Comparison of ENCODE assay signal across 8 cellular contexts in the genomic region with DNA sequence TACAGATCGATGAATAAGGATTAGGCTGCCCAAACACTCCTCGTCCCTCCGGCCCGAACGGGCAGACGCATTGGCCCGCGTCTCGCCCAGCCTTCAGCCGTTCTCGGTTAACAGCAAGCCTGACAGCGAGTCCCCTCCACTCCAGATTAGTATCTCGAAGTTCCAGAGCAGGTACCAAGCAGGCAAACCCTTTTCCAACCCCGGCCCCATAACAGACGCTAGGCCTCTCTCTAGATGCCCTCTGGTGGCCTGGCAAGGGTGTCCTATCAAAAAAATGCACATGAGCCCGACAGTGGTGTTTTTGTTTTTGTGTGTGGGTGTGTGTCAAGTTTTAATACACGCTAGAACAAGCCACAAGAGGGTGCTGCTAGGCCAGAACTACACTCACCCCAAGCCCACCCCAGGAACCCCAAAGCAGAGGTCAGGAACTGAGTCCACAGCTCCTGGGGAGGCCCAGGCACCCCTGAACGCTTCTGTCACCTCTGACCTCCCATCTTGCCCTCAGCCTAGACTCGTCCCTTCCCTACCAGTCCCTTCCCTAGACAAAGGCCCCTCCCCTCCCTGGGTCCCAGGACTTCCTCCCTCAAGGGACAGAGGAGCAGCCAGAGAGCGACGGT. TPM values are rescaled to one million over a fixed set of nuclear protein-coding genes. Genes with fewer than 3 reads are reported as not detected.
A peak's percentile ranks its signal among the peaks of the same experiment; 100 is the strongest.
DNase-seq lines count a peak whose midpoint lies in the region; ATAC-seq, FAIRE-seq and TF ChIP-seq lines count a peak whose summit lies in the region.

No MANE protein-coding gene starts in this region.

- intact Hi-C loops in HepG2 (cut with micrococcal nuclease; ENCODE audit: unreplicated experiment) = loop anchor here (1.0 kb wide), 3 partner anchors 10 to 178 kb away; no protein-coding TSS in a partner anchor

- no peak for TF ChIP-seq RAD21 in HepG2 (CRISPR knock-in tag; IDR thresholded peaks at IDR 0.05)

- ATAC-seq in GM18508 (IDR thresholded peaks at IDR 0.05; ENCODE audit: insufficient read depth, unreplicated experiment) = peak; percentile 28
- ATAC-seq in HG03060 (IDR thresholded peaks at IDR 0.05; ENCODE audit: low read depth, unreplicated experiment) = peak; percentile 50
- peak; percentile 48 for ATAC-seq in HepG2

- no peak for TF ChIP-seq EP300 in HepG2 (IDR thresholded peaks at IDR 0.05; ENCODE audit: low read depth in 2 of 2, low read length in 2 of 2)
- no peak for TF ChIP-seq EP300 in HepG2 (CRISPR knock-in tag; IDR thresholded peaks at IDR 0.05; ENCODE audit: borderline replicate concordance)

- peak overlapping the region; percentile 68 for H3K4me3 ChIP-seq in AG04450 (ENCODE audit: low read depth, low read length)
- H3K4me3 ChIP-seq in WI38 (ENCODE audit: low read depth, low read length) = peak overlapping the region; percentile 73
- peak overlapping the region; percentile 65 to 75 (median 71) for H3K4me3 ChIP-seq in HepG2 (replicated peaks in 1 of 3; ENCODE audit: insufficient read depth in 1 of 3, low read depth in 2 of 3, low read length in 3 of 3)

- POLR2A ChIA-PET in AG04450 (lab: Yijun Ruan, JAX) (interaction anchor here (1.9 kb wide), 1 partner anchor 37 kb away, joined by 8 read pairs; a partner anchor contains a TSS), HepG2 (lab: Yijun Ruan, JAX) (interaction anchor here (0.9 to 4.7 kb wide), 11 partner anchors 11 to 81 kb away, joined by 3 to 81 read pairs (median 6); a partner anchor contains a TSS)

- TF ChIP-seq POLR2A in HepG2 (IDR thresholded peaks at IDR 0.05; ENCODE audit: insufficient read depth in 1 of 2, low read depth in 2 of 2, low read length in 2 of 2) = no peak

- H4K20me1 ChIP-seq in HepG2 (ENCODE audit: insufficient read depth, low read length) = 0 out of 2 replicates have a peak, but pooled peaks cover 3% of the 10 kb centered on the region

- no peak overlapping the region for H2AFZ ChIP-seq in HepG2 (ENCODE audit: low read length)

- in situ Hi-C loops in HepG2 (cut with HindIII; ENCODE audit: extremely low pct_ligation_motif_present, low pct_unique_long_range_greater_than_20kb) = loop anchor here (5.0 kb wide), 2 partner anchors 70 to 175 kb away; a partner anchor contains a TSS

- no TSS peak for BruUV-seq in HepG2 (replicated peaks; lab: Mats Ljungman, UMichigan)

- no peaks in the 10 kb centered on the region; the same call in 1 of the 2 replicates for H3K9me3 ChIP-seq in AG04450 (ENCODE audit: control insufficient read depth, insufficient read depth, low read length)
- H3K9me3 ChIP-seq in HepG2 (ENCODE audit: low read length) = no peaks in the 10 kb centered on the region

- peaks cover 62% of the 10 kb centered on the region for H3K4me1 ChIP-seq in HepG2 (ENCODE audit: insufficient read depth, low read length)

- peak; percentile 68 for TF ChIP-seq CTCF in AG04450 (IDR thresholded peaks at IDR 0.05; ENCODE audit: low read depth, low read length)
- TF ChIP-seq CTCF in WI38 (IDR thresholded peaks at IDR 0.05; ENCODE audit: low read depth, low read length) = peak; percentile 50
- TF ChIP-seq CTCF in HepG2 (CRISPR knock-in tag; IDR thresholded peaks at IDR 0.05) = peak; percentile 70

- DNase-seq in AG04450 (ENCODE audit: low read depth, low spot score) (peak; percentile 45), NCI-H2196 (lab: John Stamatoyannopoulos, UW; ENCODE audit: unreplicated experiment) (peak; percentile 78), dedifferentiated amniotic fluid mesenchymal stem cell (ENCODE audit: extremely low spot score) (peak; percentile 87), HepG2 (ENCODE audit: low spot score) (peak; percentile 79)
- peak; percentile 39 to 54 (median 46) for DNase-seq in stimulated activated CD4-positive, alpha-beta T cell treated with anti-CD3 and anti-CD28 coated beads, TNF-alpha, amount 100 ng/mL, for 1 hour (ENCODE audit: low read depth in 3 of 3, low spot score in 1 of 3)

- CTCF ChIA-PET in AG04450 (lab: Charles Lee) = interaction anchor here (0.6 to 3.6 kb wide), 11 partner anchors 10 to 261 kb away, joined by 3 to 48 read pairs (median 6); a partner anchor contains a TSS
- CTCF ChIA-PET in HepG2 (lab: Yijun Ruan, JAX; ENCODE audit: low intra/inter-chr PET ratio, low total read pairs) = interaction anchor here (1.6 to 3.9 kb wide), 2 partner anchors 82 to 178 kb away, joined by 13 to 27 read pairs; a partner anchor contains a TSS

- 10% methylated on average over 8 of the region's 21 CpGs for WGBS in HepG2 (ENCODE audit: low lambda C conversion rate)

- no peaks in the 10 kb centered on the region for H3K27me3 ChIP-seq in AG04450 (ENCODE audit: control insufficient read depth, insufficient read depth, low read length)
- H3K27me3 ChIP-seq in HepG2 (ENCODE audit: control insufficient read depth in 1 of 2, insufficient read depth in 2 of 2, low read length in 2 of 2) = no peaks in the 10 kb centered on the region; a peak in 1 of 5 replicates

- FAIRE-seq in HepG2 (lab: Jason Lieb, UNC) = peak; percentile 75

- H3K4me2 ChIP-seq in HepG2 (ENCODE audit: low read depth, low read length) = peak overlapping the region; percentile 89

- H3K27ac ChIP-seq in AG04450 (ENCODE audit: low read depth, low read length) = peak overlapping the region; percentile 89
- H3K27ac ChIP-seq in HepG2 (ENCODE audit: extremely low read length, insufficient read depth, low read length) = peak overlapping the region; percentile 84

- H3K36me3 ChIP-seq in HepG2 (replicated peaks in 1 of 2; ENCODE audit: control insufficient read depth in 1 of 2, insufficient read depth in 2 of 2, low read length in 2 of 2) = peaks cover 20 to 52% of the 10 kb centered on the region in 2 experiments

- H3K79me2 ChIP-seq in HepG2 (ENCODE audit: insufficient read depth, low read length) = peaks cover 43% of the 10 kb centered on the region

- H3K9ac ChIP-seq in HepG2 (ENCODE audit: insufficient read depth, low read depth, low read length) = peak overlapping the region; percentile 93

RNA-seq across cellular contexts. Expression of a gene that starts 0.7 kb away (rescaled TPM):
- polyA plus RNA-seq in AG04450 (2011; rRNA removed) (38.6 and 44.4 TPM in 2 replicates), HepG2 (2011; rRNA removed) (32.3 and 40.5 TPM in 2 replicates)
- polyA minus RNA-seq in AG04450 (2011; rRNA and poly(A)+ RNA removed) = 46.5 and 67.4 TPM in 2 replicates
- 67.9 and 75.3 TPM in 2 replicates for total RNA-seq in HepG2 (2016; rRNA removed; fragmentation: Illumina TruSeq; extraction: Trizol)
- 26.0 and 28.5 TPM in 2 replicates for total RNA-seq in HepG2 (2016; cell fraction: cytosol; rRNA removed; fragmentation: Illumina TruSeq; extraction: Trizol; ENCODE audit: low read depth)
- 60.7 and 78.7 TPM in 2 replicates for total RNA-seq in HepG2 (2016; cell fraction: insoluble cytoplasmic fraction; rRNA removed; fragmentation: Illumina TruSeq; extraction: Trizol)
- total RNA-seq in HepG2 (2016; cell fraction: membrane; rRNA removed; fragmentation: Illumina TruSeq; extraction: Trizol) = 25.6 and 29.2 TPM in 2 replicates
- 63.0 and 73.9 TPM in 2 replicates for total RNA-seq in HepG2 (2016; cell fraction: nucleus; rRNA removed; fragmentation: Illumina TruSeq; extraction: Trizol)
- polyA plus RNA-seq in HepG2 (2011; cell fraction: cytosol; rRNA removed) = 49.9 and 52.5 TPM in 2 replicates
- 135 and 137 TPM in 2 replicates for polyA plus RNA-seq in HepG2 (2011; cell fraction: nucleus; rRNA removed)
- polyA plus RNA-seq in HepG2 (2012) = 36.2 and 56.4 TPM in 2 replicates
- 5.1 and 6.2 TPM in 2 replicates for polyA plus RNA-seq in HepG2 (2016; cell fraction: cytosol; fragmentation: Illumina TruSeq; extraction: Trizol; ENCODE audit: low read depth)
- polyA plus RNA-seq in HepG2 (2016; cell fraction: insoluble cytoplasmic fraction; fragmentation: Illumina TruSeq; extraction: Trizol; ENCODE audit: low read depth) = 34.1 and 42.3 TPM in 2 replicates
- 10.4 and 11.9 TPM in 2 replicates for polyA plus RNA-seq in HepG2 (2016; cell fraction: membrane; fragmentation: Illumina TruSeq; extraction: Trizol; ENCODE audit: low read depth)
- polyA plus RNA-seq in HepG2 (2016; cell fraction: nucleus; fragmentation: Illumina TruSeq; extraction: Trizol; ENCODE audit: insufficient read depth, low read depth) = 93.3 and 105 TPM in 2 replicates
- polyA minus RNA-seq in HepG2 (2011; rRNA and poly(A)+ RNA removed; ENCODE audit: low replicate concordance) = 128 and 215 TPM in 2 replicates
- polyA minus RNA-seq in HepG2 (2011; cell fraction: cytosol; rRNA and poly(A)+ RNA removed) = 18.9 and 27.2 TPM in 2 replicates
- polyA minus RNA-seq in HepG2 (2011; cell fraction: nucleus; rRNA and poly(A)+ RNA removed) = 108 and 119 TPM in 2 replicates

RNA-seq across cellular contexts. Expression of a gene that starts 8.9 kb away (rescaled TPM):
- polyA plus RNA-seq in AG04450 (2011; rRNA removed) (15.3 and 19.7 TPM in 2 replicates), HepG2 (2011; rRNA removed) (47.9 and 56.8 TPM in 2 replicates)
- polyA minus RNA-seq in AG04450 (2011; rRNA and poly(A)+ RNA removed) = 11.9 and 13.0 TPM in 2 replicates
- 86.4 and 93.3 TPM in 2 replicates for total RNA-seq in HepG2 (2016; rRNA removed; fragmentation: Illumina TruSeq; extraction: Trizol)
- total RNA-seq in HepG2 (2016; cell fraction: cytosol; rRNA removed; fragmentation: Illumina TruSeq; extraction: Trizol; ENCODE audit: low read depth) = 23.5 and 25.6 TPM in 2 replicates
- total RNA-seq in HepG2 (2016; cell fraction: insoluble cytoplasmic fraction; rRNA removed; fragmentation: Illumina TruSeq; extraction: Trizol) = 85.9 and 101 TPM in 2 replicates
- total RNA-seq in HepG2 (2016; cell fraction: membrane; rRNA removed; fragmentation: Illumina TruSeq; extraction: Trizol) = 44.9 and 52.0 TPM in 2 replicates
- total RNA-seq in HepG2 (2016; cell fraction: nucleus; rRNA removed; fragmentation: Illumina TruSeq; extraction: Trizol) = 48.3 and 58.6 TPM in 2 replicates
- polyA plus RNA-seq in HepG2 (2011; cell fraction: cytosol; rRNA removed) = 46.8 and 58.3 TPM in 2 replicates
- 69.7 and 70.5 TPM in 2 replicates for polyA plus RNA-seq in HepG2 (2011; cell fraction: nucleus; rRNA removed)
- 37.6 and 45.0 TPM in 2 replicates for polyA plus RNA-seq in HepG2 (2012)
- 19.9 and 22.2 TPM in 2 replicates for polyA plus RNA-seq in HepG2 (2016; cell fraction: cytosol; fragmentation: Illumina TruSeq; extraction: Trizol; ENCODE audit: low read depth)
- 75.8 and 91.5 TPM in 2 replicates for polyA plus RNA-seq in HepG2 (2016; cell fraction: insoluble cytoplasmic fraction; fragmentation: Illumina TruSeq; extraction: Trizol; ENCODE audit: low read depth)
- 36.6 and 40.8 TPM in 2 replicates for polyA plus RNA-seq in HepG2 (2016; cell fraction: membrane; fragmentation: Illumina TruSeq; extraction: Trizol; ENCODE audit: low read depth)
- polyA plus RNA-seq in HepG2 (2016; cell fraction: nucleus; fragmentation: Illumina TruSeq; extraction: Trizol; ENCODE audit: insufficient read depth, low read depth) = 92.3 and 96.2 TPM in 2 replicates
- 46.1 and 86.9 TPM in 2 replicates for polyA minus RNA-seq in HepG2 (2011; rRNA and poly(A)+ RNA removed; ENCODE audit: low replicate concordance)
- 31.6 and 35.2 TPM in 2 replicates for polyA minus RNA-seq in HepG2 (2011; cell fraction: cytosol; rRNA and poly(A)+ RNA removed)
- 26.5 and 27.4 TPM in 2 replicates for polyA minus RNA-seq in HepG2 (2011; cell fraction: nucleus; rRNA and poly(A)+ RNA removed)

RNA-seq across cellular contexts. Expression of a gene that starts 37.4 kb away (rescaled TPM):
- polyA plus RNA-seq in AG04450 (2011; rRNA removed) (47.3 and 48.1 TPM in 2 replicates), HepG2 (2011; rRNA removed) (66.8 and 71.4 TPM in 2 replicates)
- 27.1 and 32.5 TPM in 2 replicates for polyA minus RNA-seq in AG04450 (2011; rRNA and poly(A)+ RNA removed)
- total RNA-seq in HepG2 (2016; rRNA removed; fragmentation: Illumina TruSeq; extraction: Trizol) = 83.4 and 88.1 TPM in 2 replicates
- 42.2 and 43.5 TPM in 2 replicates for total RNA-seq in HepG2 (2016; cell fraction: cytosol; rRNA removed; fragmentation: Illumina TruSeq; extraction: Trizol; ENCODE audit: low read depth)
- total RNA-seq in HepG2 (2016; cell fraction: insoluble cytoplasmic fraction; rRNA removed; fragmentation: Illumina TruSeq; extraction: Trizol) = 83.5 and 97.1 TPM in 2 replicates
- total RNA-seq in HepG2 (2016; cell fraction: membrane; rRNA removed; fragmentation: Illumina TruSeq; extraction: Trizol) = 57.3 and 60.8 TPM in 2 replicates
- total RNA-seq in HepG2 (2016; cell fraction: nucleus; rRNA removed; fragmentation: Illumina TruSeq; extraction: Trizol) = 58.4 and 60.1 TPM in 2 replicates
- 52.8 and 58.0 TPM in 2 replicates for polyA plus RNA-seq in HepG2 (2011; cell fraction: cytosol; rRNA removed)
- 181 and 193 TPM in 2 replicates for polyA plus RNA-seq in HepG2 (2011; cell fraction: nucleus; rRNA removed)
- 46.8 and 59.0 TPM in 2 replicates for polyA plus RNA-seq in HepG2 (2012)
- 33.5 and 35.4 TPM in 2 replicates for polyA plus RNA-seq in HepG2 (2016; cell fraction: cytosol; fragmentation: Illumina TruSeq; extraction: Trizol; ENCODE audit: low read depth)
- polyA plus RNA-seq in HepG2 (2016; cell fraction: insoluble cytoplasmic fraction; fragmentation: Illumina TruSeq; extraction: Trizol; ENCODE audit: low read depth) = 91.3 and 93.6 TPM in 2 replicates
- 43.2 and 43.8 TPM in 2 replicates for polyA plus RNA-seq in HepG2 (2016; cell fraction: membrane; fragmentation: Illumina TruSeq; extraction: Trizol; ENCODE audit: low read depth)
- polyA plus RNA-seq in HepG2 (2016; cell fraction: nucleus; fragmentation: Illumina TruSeq; extraction: Trizol; ENCODE audit: insufficient read depth, low read depth) = 125 and 136 TPM in 2 replicates
- 62.5 and 94.9 TPM in 2 replicates for polyA minus RNA-seq in HepG2 (2011; rRNA and poly(A)+ RNA removed; ENCODE audit: low replicate concordance)
- polyA minus RNA-seq in HepG2 (2011; cell fraction: cytosol; rRNA and poly(A)+ RNA removed) = 19.2 and 26.2 TPM in 2 replicates
- polyA minus RNA-seq in HepG2 (2011; cell fraction: nucleus; rRNA and poly(A)+ RNA removed) = 62.4 and 65.9 TPM in 2 replicates

Comparison
In these comparisons a context has a peak if more than half of its experiments do, and no peak if none do; other contexts are left out.
1. Peak in every context shown above with its lines: DNase-seq, ATAC-seq, H3K4me3 ChIP-seq and H3K27ac ChIP-seq.